11 cellular contexts compared by ENCODE assay signal in the genomic region with DNA sequence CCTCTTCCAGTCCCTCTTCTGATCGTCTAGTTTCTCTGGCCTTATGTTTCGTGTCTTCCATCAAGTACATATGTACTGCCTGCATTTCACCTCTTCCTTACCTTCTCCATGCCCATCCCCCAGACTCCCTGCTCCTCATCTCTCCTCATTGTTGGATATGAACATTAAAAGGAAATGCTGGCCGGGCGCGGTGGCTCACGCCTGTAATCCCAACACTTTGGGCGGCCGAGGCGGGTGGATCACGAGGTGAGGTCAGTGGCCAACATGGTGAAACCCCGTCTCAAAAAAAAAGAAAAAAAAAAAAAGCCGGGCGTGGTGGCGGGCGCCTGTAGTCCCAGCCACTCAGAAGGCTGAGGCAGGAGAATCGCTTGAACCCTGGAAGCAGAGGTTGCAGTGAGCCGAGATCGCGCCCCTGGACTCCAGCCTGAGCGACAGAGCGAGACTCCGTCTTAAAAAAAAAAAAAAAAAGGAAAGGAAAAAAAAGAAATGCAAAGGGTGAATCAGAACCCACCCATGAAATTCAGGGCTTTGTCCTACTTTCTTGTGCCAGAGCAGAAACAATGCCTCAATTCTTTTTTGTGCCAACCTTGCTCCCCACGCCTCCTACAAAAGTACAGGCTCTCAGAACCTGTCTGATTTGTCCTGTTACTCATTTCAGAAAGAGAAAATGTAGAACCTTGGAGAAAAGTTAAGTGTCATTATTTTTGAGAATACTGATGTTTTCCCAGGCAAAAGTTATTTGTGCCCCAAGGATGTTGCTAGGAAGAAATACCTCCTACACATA. TPM values are rescaled to one million over a fixed set of nuclear protein-coding genes. Genes with fewer than 3 reads are reported as not detected.
DNase-seq lines count a peak whose midpoint lies in the region; ATAC-seq and TF ChIP-seq lines count a peak whose summit lies in the region.
"Had no signal": no experiment of that assay in that cellular context is flagged by ENCODE, and none has a peak within 500 bp of the region (broad histone marks: within the 10 kb centered on the region; RNA-seq: fewer than 3 reads in every experiment).

No MANE protein-coding gene starts in this region.

- H3K36me3 ChIP-seq in CD4-positive, alpha-beta memory T cell (ENCODE audit: insufficient read depth, low read length): no peaks in the 10 kb centered on the region
- H3K36me3 ChIP-seq in HUES48 (ENCODE audit: control insufficient read depth, insufficient read depth, low read length): peaks cover 3% of the 10 kb centered on the region; the same call in 1 of the 2 replicates
- H3K36me3 ChIP-seq: lower lobe of right lung had no signal

- ATAC-seq in HG03469 (IDR thresholded peaks at IDR 0.05; ENCODE audit: unreplicated experiment) (no peak), GM21528 (IDR thresholded peaks at IDR 0.05; ENCODE audit: low FRiP score, unreplicated experiment) (no peak), GM19035 (IDR thresholded peaks at IDR 0.05; ENCODE audit: unreplicated experiment) (no peak)
- ATAC-seq: lower lobe of right lung; stimulated activated naive CD8-positive, alpha-beta T cell treated with anti-CD3 and anti-CD28 coated beads, Interleukin-15, amount 100 ng/mL, for 72 hours had no signal

- peaks cover 4 to 14% of the 10 kb centered on the region in 2 donors for H3K36me3 Mint-ChIP-seq in CD4-positive, alpha-beta memory T cell
- no peaks in the 10 kb centered on the region for H3K36me3 Mint-ChIP-seq in dendritic cell treated with granulocyte-macrophage colony-stimulating factor and Interleukin-4, amounts not matched to agents 40 ng/mL and 50 ng/mL, for 4 days (ENCODE audit: low read depth)
- H3K36me3 Mint-ChIP-seq in nephron progenitor cell (ENCODE audit: low read depth): peaks cover 23% of the 10 kb centered on the region

- no peaks in the 10 kb centered on the region for H3K27me3 ChIP-seq in CD4-positive, alpha-beta memory T cell (ENCODE audit: insufficient read depth, low read length)
- H3K27me3 ChIP-seq in HUES48 (ENCODE audit: control insufficient read depth, insufficient read depth, low read length): peaks cover 16% of the 10 kb centered on the region

- no peaks in the 10 kb centered on the region for H3K9me3 ChIP-seq in CD4-positive, alpha-beta memory T cell (ENCODE audit: control insufficient read depth in 1 of 2, low read length in 2 of 2)
- no peaks in the 10 kb centered on the region for H3K9me3 ChIP-seq in HUES48 (ENCODE audit: control insufficient read depth, insufficient read depth, low read length)
- H3K9me3 ChIP-seq: lower lobe of right lung had no signal

- DNase-seq in CD4-positive, alpha-beta memory T cell: no peak
- DNase-seq in nephron progenitor cell (no peak), DMS53 treated with DMSO at 0.1 percent for 48 hours (lab: John Stamatoyannopoulos, UW; ENCODE audit: unreplicated experiment) (no peak)
- DNase-seq: lower lobe of right lung; stimulated activated CD4-positive, alpha-beta T cell treated with anti-CD3 and anti-CD28 coated beads, Interleukin-4, amount 100 ng/mL, for 1 hour; stimulated activated naive CD8-positive, alpha-beta T cell treated with anti-CD3 and anti-CD28 coated beads, Interleukin-15, amount 100 ng/mL, for 72 hours had no signal

- no peaks in the 10 kb centered on the region for H3K27me3 Mint-ChIP-seq in CD4-positive, alpha-beta memory T cell
- H3K27me3 Mint-ChIP-seq in dendritic cell treated with granulocyte-macrophage colony-stimulating factor and Interleukin-4, amounts not matched to agents 40 ng/mL and 50 ng/mL, for 4 days: no peaks in the 10 kb centered on the region
- H3K27me3 Mint-ChIP-seq in nephron progenitor cell (ENCODE audit: low read depth, poor library complexity): peaks cover 36% of the 10 kb centered on the region
- H3K27me3 Mint-ChIP-seq: stimulated activated naive CD8-positive, alpha-beta T cell treated with anti-CD3 and anti-CD28 coated beads, Interleukin-15, amount 100 ng/mL, for 72 hours had no signal

- H3K27ac Mint-ChIP-seq in CD4-positive, alpha-beta memory T cell: peak overlapping the region in 6 of 7 donors; percentile 32 to 97 (median 78)
- peak overlapping the region; percentile 83 for H3K27ac Mint-ChIP-seq in dendritic cell treated with granulocyte-macrophage colony-stimulating factor and Interleukin-4, amounts not matched to agents 40 ng/mL and 50 ng/mL, for 4 days
- H3K27ac Mint-ChIP-seq in nephron progenitor cell: no peak overlapping the region

- H3K4me1 Mint-ChIP-seq in CD4-positive, alpha-beta memory T cell: peaks cover 17 to 32% (median 25%) of the 10 kb centered on the region in 4 donors
- H3K4me1 Mint-ChIP-seq in dendritic cell treated with granulocyte-macrophage colony-stimulating factor and Interleukin-4, amounts not matched to agents 40 ng/mL and 50 ng/mL, for 4 days (ENCODE audit: low read depth): peaks cover 36% of the 10 kb centered on the region
- H3K4me1 Mint-ChIP-seq in nephron progenitor cell: peaks cover 43% of the 10 kb centered on the region

- peaks cover 32% of the 10 kb centered on the region for H3K4me1 ChIP-seq in CD4-positive, alpha-beta memory T cell (ENCODE audit: insufficient read depth, low read length)
- peaks cover 17% of the 10 kb centered on the region for H3K4me1 ChIP-seq in HUES48 (ENCODE audit: control insufficient read depth, insufficient read depth, low read length)

- TF ChIP-seq CTCF in nephron progenitor cell (IDR thresholded peaks at IDR 0.05): no peak

- intact Hi-C loops in CD4-positive, alpha-beta memory T cell (cut with micrococcal nuclease): loop anchor here (2.0 kb wide), 1 partner anchor 271 kb away; a partner anchor contains a TSS
- intact Hi-C loops in dendritic cell treated with granulocyte-macrophage colony-stimulating factor and Interleukin-4, amounts not matched to agents 40 ng/mL and 50 ng/mL, for 4 days (cut with micrococcal nuclease): loop anchor here (10.0 kb wide), 1 partner anchor 271 kb away; a partner anchor contains a TSS

- H3K4me3 Mint-ChIP-seq in CD4-positive, alpha-beta memory T cell: peak overlapping the region; percentile 27 to 96 (median 88)
- H3K4me3 Mint-ChIP-seq in dendritic cell treated with granulocyte-macrophage colony-stimulating factor and Interleukin-4, amounts not matched to agents 40 ng/mL and 50 ng/mL, for 4 days: no peak overlapping the region
- H3K4me3 Mint-ChIP-seq in nephron progenitor cell: peak overlapping the region; percentile 91

- peaks cover 0 to 1% (median 0%) of the 10 kb centered on the region in 8 donors for H3K9me3 Mint-ChIP-seq in CD4-positive, alpha-beta memory T cell
- no peaks in the 10 kb centered on the region for H3K9me3 Mint-ChIP-seq in dendritic cell treated with granulocyte-macrophage colony-stimulating factor and Interleukin-4, amounts not matched to agents 40 ng/mL and 50 ng/mL, for 4 days
- peaks cover 3% of the 10 kb centered on the region for H3K9me3 Mint-ChIP-seq in nephron progenitor cell
- H3K9me3 Mint-ChIP-seq: stimulated activated naive CD8-positive, alpha-beta T cell treated with anti-CD3 and anti-CD28 coated beads, Interleukin-15, amount 100 ng/mL, for 72 hours had no signal

- no peak overlapping the region for H3K27ac ChIP-seq in CD4-positive, alpha-beta memory T cell (ENCODE audit: low read depth, low read length)
- H3K27ac ChIP-seq in HUES48 (ENCODE audit: low read depth, low read length): no peak overlapping the region
- H3K27ac ChIP-seq: lower lobe of right lung had no signal

- CTCF ChIA-PET in CD4-positive, alpha-beta memory T cell (lab: Charles Lee; ENCODE audit: partially characterized antibody): no interaction called here

- no peak overlapping the region for H3K4me3 ChIP-seq in CD4-positive, alpha-beta memory T cell (ENCODE audit: low read length in 2 of 2)
- peak overlapping the region; percentile 87 for H3K4me3 ChIP-seq in HUES48 (ENCODE audit: low read depth, low read length)
- H3K4me3 ChIP-seq: lower lobe of right lung had no signal

- no peak overlapping the region for H3K9ac ChIP-seq in HUES48 (ENCODE audit: low read depth, low read length)

- POLR2A ChIA-PET in CD4-positive, alpha-beta memory T cell (lab: Charles Lee; ENCODE audit: partially characterized antibody): interaction anchor here (1.7 kb wide), 1 partner anchor 144 kb away, joined by 15 read pairs; no protein-coding TSS in a partner anchor

RNA-seq across cellular contexts. Expression of a gene that starts 1.5 kb away (rescaled TPM):
- total RNA-seq in CD4-positive, alpha-beta memory T cell: 10 to 100 TPM; 60.1 to 65.4 TPM
- polyA plus RNA-seq in CD4-positive, alpha-beta memory T cell: 100 to 1,000 TPM in 1 of 2 donors, 10 to 100 TPM in 1; 79.2 to 102 TPM
